ENCODE assay signal across 1 cellular context in the genomic region with DNA sequence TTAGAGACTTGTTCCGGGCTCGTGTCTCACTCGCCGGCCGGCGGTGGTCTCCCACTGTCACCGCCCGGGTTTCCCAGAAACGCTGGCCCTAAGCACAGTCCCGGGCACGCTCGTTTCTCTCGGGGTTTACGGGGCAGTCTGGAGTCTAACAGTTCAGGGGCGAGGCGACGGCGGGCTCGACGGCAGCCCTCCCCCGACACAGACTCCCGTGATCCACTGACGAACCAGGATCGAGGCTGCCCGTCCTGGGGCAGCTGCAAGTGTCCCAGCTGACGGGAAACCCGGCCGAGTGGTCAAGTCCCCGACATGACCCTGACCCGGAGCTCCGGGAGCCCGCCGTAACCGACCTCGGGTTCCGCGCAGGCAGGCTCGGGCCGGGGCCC.
TF ChIP-seq lines count a peak whose summit lies in the region.

No MANE protein-coding gene starts in this region.

TF ChIP-seq in HepG2, 621 proteins besides CTCF, POLR2A, EP300 and RAD21 (continues in another document):
- TF ChIP-seq REPIN1 (CRISPR knock-in tag; IDR thresholded peaks at IDR 0.05; ENCODE audit: borderline replicate concordance, low read depth) (no peak), AHR (CRISPR knock-in tag; IDR thresholded peaks at IDR 0.05) (no peak), ZNF557 (CRISPR knock-in tag; IDR thresholded peaks at IDR 0.05) (no peak), FOXO1 (CRISPR knock-in tag; IDR thresholded peaks at IDR 0.05) (0 out of 2 replicates have a peak, but pooled peaks have one; percentile 4), ZNF430 (CRISPR knock-in tag; IDR thresholded peaks at IDR 0.05) (0 out of 2 replicates have a peak, but pooled peaks have one; percentile 27), ZFX (CRISPR knock-in tag; IDR thresholded peaks at IDR 0.05; ENCODE audit: low read depth) (no peak), ZNF432 (CRISPR knock-in tag; IDR thresholded peaks at IDR 0.05; ENCODE audit: borderline replicate concordance) (no peak), DPF2 (CRISPR knock-in tag; IDR thresholded peaks at IDR 0.05; ENCODE audit: borderline replicate concordance, low read depth) (no peak), TOPORS (CRISPR knock-in tag; IDR thresholded peaks at IDR 0.05) (no peak), RFXAP (CRISPR knock-in tag; IDR thresholded peaks at IDR 0.05; ENCODE audit: borderline replicate concordance) (no peak), ZNF629 (CRISPR knock-in tag; conservative IDR thresholded peaks at IDR 0.05) (no peak), NR1H2 (CRISPR knock-in tag; IDR thresholded peaks at IDR 0.05; ENCODE audit: borderline replicate concordance, low read depth) (no peak), ZNF598 (CRISPR knock-in tag; IDR thresholded peaks at IDR 0.05; ENCODE audit: borderline replicate concordance) (peak; percentile 79; the same call in 1 of the 2 replicates), SNRNP70 (IDR thresholded peaks at IDR 0.05; ENCODE audit: low read depth, low read length) (no peak), TBP (CRISPR knock-in tag; IDR thresholded peaks at IDR 0.05) (no peak), NR3C1 (CRISPR knock-in tag; IDR thresholded peaks at IDR 0.05) (no peak), ZNF205 (CRISPR knock-in tag; IDR thresholded peaks at IDR 0.05) (0 out of 2 replicates have a peak, but pooled peaks have one; percentile 1), ZFP36L2 (CRISPR knock-in tag; IDR thresholded peaks at IDR 0.05) (no peak), RBM22 (optimal IDR thresholded peaks at IDR 0.05; ENCODE audit: low read length) (no peak), ZNF451 (CRISPR knock-in tag; IDR thresholded peaks at IDR 0.05) (no peak; the same call in 1 of the 2 replicates), ZNF501 (CRISPR knock-in tag; IDR thresholded peaks at IDR 0.05) (no peak), POLR2G (IDR thresholded peaks at IDR 0.05; ENCODE audit: low read depth, low read length) (no peak), FOSL1 (CRISPR knock-in tag; IDR thresholded peaks at IDR 0.05; ENCODE audit: borderline replicate concordance) (0 out of 2 replicates have a peak, but pooled peaks have one; percentile 3), ZNF782 (CRISPR knock-in tag; IDR thresholded peaks at IDR 0.05; ENCODE audit: borderline replicate concordance) (no peak), ETV6 (CRISPR knock-in tag; conservative IDR thresholded peaks at IDR 0.05) (no peak), MTA1 (CRISPR knock-in tag; IDR thresholded peaks at IDR 0.05; ENCODE audit: borderline replicate concordance) (0 out of 2 replicates have a peak, but pooled peaks have one; percentile 19), IKZF1 (IDR thresholded peaks at IDR 0.05) (no peak), ZEB1 (IDR thresholded peaks at IDR 0.05; ENCODE audit: insufficient replicate concordance, low read depth) (peak; percentile 6), YY1 (IDR thresholded peaks at IDR 0.05; ENCODE audit: insufficient read depth, insufficient replicate concordance, low read depth, low read length) (no peak), ZNF383 (CRISPR knock-in tag; IDR thresholded peaks at IDR 0.05; ENCODE audit: borderline replicate concordance) (no peak), BCL6 (CRISPR knock-in tag; IDR thresholded peaks at IDR 0.05) (0 out of 2 replicates have a peak, but pooled peaks have one; percentile 4), NAIF1 (CRISPR knock-in tag; IDR thresholded peaks at IDR 0.05; ENCODE audit: borderline replicate concordance) (no peak)
- TF ChIP-seq, protein P1, sequence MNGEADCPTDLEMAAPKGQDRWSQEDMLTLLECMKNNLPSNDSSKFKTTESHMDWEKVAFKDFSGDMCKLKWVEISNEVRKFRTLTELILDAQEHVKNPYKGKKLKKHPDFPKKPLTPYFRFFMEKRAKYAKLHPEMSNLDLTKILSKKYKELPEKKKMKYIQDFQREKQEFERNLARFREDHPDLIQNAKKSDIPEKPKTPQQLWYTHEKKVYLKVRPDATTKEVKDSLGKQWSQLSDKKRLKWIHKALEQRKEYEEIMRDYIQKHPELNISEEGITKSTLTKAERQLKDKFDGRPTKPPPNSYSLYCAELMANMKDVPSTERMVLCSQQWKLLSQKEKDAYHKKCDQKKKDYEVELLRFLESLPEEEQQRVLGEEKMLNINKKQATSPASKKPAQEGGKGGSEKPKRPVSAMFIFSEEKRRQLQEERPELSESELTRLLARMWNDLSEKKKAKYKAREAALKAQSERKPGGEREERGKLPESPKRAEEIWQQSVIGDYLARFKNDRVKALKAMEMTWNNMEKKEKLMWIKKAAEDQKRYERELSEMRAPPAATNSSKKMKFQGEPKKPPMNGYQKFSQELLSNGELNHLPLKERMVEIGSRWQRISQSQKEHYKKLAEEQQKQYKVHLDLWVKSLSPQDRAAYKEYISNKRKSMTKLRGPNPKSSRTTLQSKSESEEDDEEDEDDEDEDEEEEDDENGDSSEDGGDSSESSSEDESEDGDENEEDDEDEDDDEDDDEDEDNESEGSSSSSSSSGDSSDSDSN (CRISPR knock-in tag; IDR thresholded peaks at IDR 0.05): peak; percentile 6; the same call in 1 of the 2 replicates
- TF ChIP-seq, protein P2, sequence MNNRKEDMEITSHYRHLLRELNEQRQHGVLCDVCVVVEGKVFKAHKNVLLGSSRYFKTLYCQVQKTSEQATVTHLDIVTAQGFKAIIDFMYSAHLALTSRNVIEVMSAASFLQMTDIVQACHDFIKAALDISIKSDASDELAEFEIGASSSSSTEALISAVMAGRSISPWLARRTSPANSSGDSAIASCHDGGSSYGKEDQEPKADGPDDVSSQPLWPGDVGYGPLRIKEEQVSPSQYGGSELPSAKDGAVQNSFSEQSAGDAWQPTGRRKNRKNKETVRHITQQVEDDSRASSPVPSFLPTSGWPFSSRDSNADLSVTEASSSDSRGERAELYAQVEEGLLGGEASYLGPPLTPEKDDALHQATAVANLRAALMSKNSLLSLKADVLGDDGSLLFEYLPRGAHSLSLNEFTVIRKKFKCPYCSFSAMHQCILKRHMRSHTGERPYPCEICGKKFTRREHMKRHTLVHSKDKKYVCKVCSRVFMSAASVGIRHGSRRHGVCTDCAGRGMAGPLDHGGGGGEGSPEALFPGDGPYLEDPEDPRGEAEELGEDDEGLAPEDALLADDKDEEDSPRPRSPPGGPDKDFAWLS (CRISPR knock-in tag; IDR thresholded peaks at IDR 0.05; ENCODE audit: borderline replicate concordance): no peak
- TF ChIP-seq, protein P3, sequence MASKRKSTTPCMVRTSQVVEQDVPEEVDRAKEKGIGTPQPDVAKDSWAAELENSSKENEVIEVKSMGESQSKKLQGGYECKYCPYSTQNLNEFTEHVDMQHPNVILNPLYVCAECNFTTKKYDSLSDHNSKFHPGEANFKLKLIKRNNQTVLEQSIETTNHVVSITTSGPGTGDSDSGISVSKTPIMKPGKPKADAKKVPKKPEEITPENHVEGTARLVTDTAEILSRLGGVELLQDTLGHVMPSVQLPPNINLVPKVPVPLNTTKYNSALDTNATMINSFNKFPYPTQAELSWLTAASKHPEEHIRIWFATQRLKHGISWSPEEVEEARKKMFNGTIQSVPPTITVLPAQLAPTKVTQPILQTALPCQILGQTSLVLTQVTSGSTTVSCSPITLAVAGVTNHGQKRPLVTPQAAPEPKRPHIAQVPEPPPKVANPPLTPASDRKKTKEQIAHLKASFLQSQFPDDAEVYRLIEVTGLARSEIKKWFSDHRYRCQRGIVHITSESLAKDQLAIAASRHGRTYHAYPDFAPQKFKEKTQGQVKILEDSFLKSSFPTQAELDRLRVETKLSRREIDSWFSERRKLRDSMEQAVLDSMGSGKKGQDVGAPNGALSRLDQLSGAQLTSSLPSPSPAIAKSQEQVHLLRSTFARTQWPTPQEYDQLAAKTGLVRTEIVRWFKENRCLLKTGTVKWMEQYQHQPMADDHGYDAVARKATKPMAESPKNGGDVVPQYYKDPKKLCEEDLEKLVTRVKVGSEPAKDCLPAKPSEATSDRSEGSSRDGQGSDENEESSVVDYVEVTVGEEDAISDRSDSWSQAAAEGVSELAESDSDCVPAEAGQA (IDR thresholded peaks at IDR 0.05; ENCODE audit: low read depth): no peak
- TF ChIP-seq, protein P3 (CRISPR knock-in tag; IDR thresholded peaks at IDR 0.05; ENCODE audit: borderline replicate concordance): no peak
- TF ChIP-seq, protein P4, sequence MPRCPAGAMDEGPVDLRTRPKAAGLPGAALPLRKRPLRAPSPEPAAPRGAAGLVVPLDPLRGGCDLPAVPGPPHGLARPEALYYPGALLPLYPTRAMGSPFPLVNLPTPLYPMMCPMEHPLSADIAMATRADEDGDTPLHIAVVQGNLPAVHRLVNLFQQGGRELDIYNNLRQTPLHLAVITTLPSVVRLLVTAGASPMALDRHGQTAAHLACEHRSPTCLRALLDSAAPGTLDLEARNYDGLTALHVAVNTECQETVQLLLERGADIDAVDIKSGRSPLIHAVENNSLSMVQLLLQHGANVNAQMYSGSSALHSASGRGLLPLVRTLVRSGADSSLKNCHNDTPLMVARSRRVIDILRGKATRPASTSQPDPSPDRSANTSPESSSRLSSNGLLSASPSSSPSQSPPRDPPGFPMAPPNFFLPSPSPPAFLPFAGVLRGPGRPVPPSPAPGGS (CRISPR knock-in tag; IDR thresholded peaks at IDR 0.05): no peak
- TF ChIP-seq, protein P5, sequence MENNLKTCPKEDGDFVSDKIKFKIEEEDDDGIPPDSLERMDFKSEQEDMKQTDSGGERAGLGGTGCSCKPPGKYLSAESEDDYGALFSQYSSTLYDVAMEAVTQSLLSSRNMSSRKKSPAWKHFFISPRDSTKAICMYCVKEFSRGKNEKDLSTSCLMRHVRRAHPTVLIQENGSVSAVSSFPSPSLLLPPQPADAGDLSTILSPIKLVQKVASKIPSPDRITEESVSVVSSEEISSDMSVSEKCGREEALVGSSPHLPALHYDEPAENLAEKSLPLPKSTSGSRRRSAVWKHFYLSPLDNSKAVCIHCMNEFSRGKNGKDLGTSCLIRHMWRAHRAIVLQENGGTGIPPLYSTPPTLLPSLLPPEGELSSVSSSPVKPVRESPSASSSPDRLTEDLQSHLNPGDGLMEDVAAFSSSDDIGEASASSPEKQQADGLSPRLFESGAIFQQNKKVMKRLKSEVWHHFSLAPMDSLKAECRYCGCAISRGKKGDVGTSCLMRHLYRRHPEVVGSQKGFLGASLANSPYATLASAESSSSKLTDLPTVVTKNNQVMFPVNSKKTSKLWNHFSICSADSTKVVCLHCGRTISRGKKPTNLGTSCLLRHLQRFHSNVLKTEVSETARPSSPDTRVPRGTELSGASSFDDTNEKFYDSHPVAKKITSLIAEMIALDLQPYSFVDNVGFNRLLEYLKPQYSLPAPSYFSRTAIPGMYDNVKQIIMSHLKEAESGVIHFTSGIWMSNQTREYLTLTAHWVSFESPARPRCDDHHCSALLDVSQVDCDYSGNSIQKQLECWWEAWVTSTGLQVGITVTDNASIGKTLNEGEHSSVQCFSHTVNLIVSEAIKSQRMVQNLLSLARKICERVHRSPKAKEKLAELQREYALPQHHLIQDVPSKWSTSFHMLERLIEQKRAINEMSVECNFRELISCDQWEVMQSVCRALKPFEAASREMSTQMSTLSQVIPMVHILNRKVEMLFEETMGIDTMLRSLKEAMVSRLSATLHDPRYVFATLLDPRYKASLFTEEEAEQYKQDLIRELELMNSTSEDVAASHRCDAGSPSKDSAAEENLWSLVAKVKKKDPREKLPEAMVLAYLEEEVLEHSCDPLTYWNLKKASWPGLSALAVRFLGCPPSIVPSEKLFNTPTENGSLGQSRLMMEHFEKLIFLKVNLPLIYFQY (CRISPR knock-in tag; IDR thresholded peaks at IDR 0.05; ENCODE audit: borderline replicate concordance): no peak
- TF ChIP-seq, protein P6, sequence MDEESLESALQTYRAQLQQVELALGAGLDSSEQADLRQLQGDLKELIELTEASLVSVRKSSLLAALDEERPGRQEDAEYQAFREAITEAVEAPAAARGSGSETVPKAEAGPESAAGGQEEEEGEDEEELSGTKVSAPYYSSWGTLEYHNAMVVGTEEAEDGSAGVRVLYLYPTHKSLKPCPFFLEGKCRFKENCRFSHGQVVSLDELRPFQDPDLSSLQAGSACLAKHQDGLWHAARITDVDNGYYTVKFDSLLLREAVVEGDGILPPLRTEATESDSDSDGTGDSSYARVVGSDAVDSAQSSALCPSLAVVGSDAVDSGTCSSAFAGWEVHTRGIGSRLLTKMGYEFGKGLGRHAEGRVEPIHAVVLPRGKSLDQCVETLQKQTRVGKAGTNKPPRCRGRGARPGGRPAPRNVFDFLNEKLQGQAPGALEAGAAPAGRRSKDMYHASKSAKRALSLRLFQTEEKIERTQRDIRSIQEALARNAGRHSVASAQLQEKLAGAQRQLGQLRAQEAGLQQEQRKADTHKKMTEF (CRISPR knock-in tag; IDR thresholded peaks at IDR 0.05): no peak
- TF ChIP-seq, protein P7, sequence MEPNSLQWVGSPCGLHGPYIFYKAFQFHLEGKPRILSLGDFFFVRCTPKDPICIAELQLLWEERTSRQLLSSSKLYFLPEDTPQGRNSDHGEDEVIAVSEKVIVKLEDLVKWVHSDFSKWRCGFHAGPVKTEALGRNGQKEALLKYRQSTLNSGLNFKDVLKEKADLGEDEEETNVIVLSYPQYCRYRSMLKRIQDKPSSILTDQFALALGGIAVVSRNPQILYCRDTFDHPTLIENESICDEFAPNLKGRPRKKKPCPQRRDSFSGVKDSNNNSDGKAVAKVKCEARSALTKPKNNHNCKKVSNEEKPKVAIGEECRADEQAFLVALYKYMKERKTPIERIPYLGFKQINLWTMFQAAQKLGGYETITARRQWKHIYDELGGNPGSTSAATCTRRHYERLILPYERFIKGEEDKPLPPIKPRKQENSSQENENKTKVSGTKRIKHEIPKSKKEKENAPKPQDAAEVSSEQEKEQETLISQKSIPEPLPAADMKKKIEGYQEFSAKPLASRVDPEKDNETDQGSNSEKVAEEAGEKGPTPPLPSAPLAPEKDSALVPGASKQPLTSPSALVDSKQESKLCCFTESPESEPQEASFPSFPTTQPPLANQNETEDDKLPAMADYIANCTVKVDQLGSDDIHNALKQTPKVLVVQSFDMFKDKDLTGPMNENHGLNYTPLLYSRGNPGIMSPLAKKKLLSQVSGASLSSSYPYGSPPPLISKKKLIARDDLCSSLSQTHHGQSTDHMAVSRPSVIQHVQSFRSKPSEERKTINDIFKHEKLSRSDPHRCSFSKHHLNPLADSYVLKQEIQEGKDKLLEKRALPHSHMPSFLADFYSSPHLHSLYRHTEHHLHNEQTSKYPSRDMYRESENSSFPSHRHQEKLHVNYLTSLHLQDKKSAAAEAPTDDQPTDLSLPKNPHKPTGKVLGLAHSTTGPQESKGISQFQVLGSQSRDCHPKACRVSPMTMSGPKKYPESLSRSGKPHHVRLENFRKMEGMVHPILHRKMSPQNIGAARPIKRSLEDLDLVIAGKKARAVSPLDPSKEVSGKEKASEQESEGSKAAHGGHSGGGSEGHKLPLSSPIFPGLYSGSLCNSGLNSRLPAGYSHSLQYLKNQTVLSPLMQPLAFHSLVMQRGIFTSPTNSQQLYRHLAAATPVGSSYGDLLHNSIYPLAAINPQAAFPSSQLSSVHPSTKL (CRISPR knock-in tag; IDR thresholded peaks at IDR 0.05): no peak
